Comparison of ENCODE assay signal across 8 cellular contexts in the genomic region with DNA sequence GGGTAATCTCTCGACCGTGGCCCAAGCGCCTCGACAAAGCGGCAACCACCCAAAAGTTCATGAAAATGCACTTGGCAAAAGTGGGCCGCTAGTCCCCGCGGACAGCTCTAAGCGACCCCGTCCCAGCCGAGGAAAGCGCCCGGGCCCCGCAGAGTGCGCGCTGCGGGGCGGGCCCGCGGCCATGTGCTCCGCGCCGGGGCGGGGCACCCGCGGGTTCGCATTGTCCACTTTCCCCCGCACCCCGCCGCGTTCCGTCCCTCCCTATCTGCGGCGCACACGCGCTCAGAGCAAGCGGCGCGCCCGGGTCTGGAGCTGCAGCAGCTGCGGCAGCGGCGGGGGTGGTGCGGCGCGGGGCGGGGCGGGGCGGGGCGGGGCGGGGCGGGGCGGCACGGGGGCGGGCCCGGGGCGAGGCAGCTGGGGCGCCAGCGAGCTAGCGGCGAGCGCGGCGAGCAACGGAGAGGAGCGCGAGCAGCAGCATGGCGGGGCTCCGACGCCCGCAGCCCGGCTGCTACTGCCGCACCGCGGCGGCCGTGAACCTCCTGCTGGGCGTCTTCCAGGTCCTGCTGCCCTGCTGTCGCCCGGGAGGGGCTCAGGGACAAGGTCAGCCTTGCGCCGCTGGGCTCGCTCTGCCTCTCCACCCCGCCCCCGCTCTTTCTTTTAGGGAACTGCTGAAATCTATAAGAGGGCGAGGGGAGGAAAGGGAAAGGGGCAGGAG. TPM values are rescaled to one million over a fixed set of nuclear protein-coding genes. Genes with fewer than 3 reads are reported as not detected.
DNase-seq lines count a peak whose midpoint lies in the region; ATAC-seq and TF ChIP-seq lines count a peak whose summit lies in the region.

A gene with protein sequence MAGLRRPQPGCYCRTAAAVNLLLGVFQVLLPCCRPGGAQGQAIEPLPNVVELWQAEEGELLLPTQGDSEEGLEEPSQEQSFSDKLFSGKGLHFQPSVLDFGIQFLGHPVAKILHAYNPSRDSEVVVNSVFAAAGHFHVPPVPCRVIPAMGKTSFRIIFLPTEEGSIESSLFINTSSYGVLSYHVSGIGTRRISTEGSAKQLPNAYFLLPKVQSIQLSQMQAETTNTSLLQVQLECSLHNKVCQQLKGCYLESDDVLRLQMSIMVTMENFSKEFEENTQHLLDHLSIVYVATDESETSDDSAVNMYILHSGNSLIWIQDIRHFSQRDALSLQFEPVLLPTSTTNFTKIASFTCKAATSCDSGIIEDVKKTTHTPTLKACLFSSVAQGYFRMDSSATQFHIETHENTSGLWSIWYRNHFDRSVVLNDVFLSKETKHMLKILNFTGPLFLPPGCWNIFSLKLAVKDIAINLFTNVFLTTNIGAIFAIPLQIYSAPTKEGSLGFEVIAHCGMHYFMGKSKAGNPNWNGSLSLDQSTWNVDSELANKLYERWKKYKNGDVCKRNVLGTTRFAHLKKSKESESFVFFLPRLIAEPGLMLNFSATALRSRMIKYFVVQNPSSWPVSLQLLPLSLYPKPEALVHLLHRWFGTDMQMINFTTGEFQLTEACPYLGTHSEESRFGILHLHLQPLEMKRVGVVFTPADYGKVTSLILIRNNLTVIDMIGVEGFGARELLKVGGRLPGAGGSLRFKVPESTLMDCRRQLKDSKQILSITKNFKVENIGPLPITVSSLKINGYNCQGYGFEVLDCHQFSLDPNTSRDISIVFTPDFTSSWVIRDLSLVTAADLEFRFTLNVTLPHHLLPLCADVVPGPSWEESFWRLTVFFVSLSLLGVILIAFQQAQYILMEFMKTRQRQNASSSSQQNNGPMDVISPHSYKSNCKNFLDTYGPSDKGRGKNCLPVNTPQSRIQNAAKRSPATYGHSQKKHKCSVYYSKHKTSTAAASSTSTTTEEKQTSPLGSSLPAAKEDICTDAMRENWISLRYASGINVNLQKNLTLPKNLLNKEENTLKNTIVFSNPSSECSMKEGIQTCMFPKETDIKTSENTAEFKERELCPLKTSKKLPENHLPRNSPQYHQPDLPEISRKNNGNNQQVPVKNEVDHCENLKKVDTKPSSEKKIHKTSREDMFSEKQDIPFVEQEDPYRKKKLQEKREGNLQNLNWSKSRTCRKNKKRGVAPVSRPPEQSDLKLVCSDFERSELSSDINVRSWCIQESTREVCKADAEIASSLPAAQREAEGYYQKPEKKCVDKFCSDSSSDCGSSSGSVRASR (N-terminal part only) (plus strand): TSS at position 439 of the 715 bp plus-strand sequence. CDS start 38 bp downstream, at position 477.

- intact Hi-C loops in tibial artery (cut with DNase I; ENCODE audit: low total_unique reads), result loop anchor here (5.0 kb wide), 1 partner anchor 106 kb away; no protein-coding TSS in a partner anchor

- ATAC-seq in GM21528 (IDR thresholded peaks at IDR 0.05; ENCODE audit: low FRiP score, unreplicated experiment) (peak; percentile 49), RWPE2 (ENCODE audit: low read depth) (peak; percentile 71)

- peak within 1 kb of the TSS; percentile 95 to 99 (median 97) for H3K4me3 Mint-ChIP-seq in IgD-negative memory B cell

- TF ChIP-seq CTCF in RWPE2 (IDR thresholded peaks at IDR 0.05; ENCODE audit: poor library complexity, severe bottlenecking) (peak; percentile 8), tibial artery (IDR thresholded peaks at IDR 0.05) (peak; percentile 5 to 32)

- H3K27me3 Mint-ChIP-seq in IgD-negative memory B cell, result peaks cover 1% of the 10 kb centered on the region

- no peaks in the 10 kb centered on the region for H3K27me3 ChIP-seq in RWPE2 (ENCODE audit: insufficient read depth, poor library complexity, severe bottlenecking)
- no peaks in the 10 kb centered on the region for H3K27me3 ChIP-seq in neuron (ENCODE audit: insufficient read depth, low read length)
- H3K27me3 ChIP-seq in tibial artery, result no peaks in the 10 kb centered on the region

- H3K9me3 ChIP-seq in RWPE2 (ENCODE audit: severe bottlenecking) (no peaks in the 10 kb centered on the region), neuron (ENCODE audit: low read length) (peaks cover 3% of the 10 kb centered on the region), tibial artery (no peaks in the 10 kb centered on the region)

- no peaks in the 10 kb centered on the region for H3K9me3 Mint-ChIP-seq in IgD-negative memory B cell

- H3K4me3 ChIP-seq in RWPE2 (ENCODE audit: severe bottlenecking), result peak within 1 kb of the TSS; percentile 74
- peak within 1 kb of the TSS; percentile 63 for H3K4me3 ChIP-seq in neuron (ENCODE audit: low read length)
- H3K4me3 ChIP-seq in tibial artery, result peak within 1 kb of the TSS; percentile 96 to 99

- H3K4me1 Mint-ChIP-seq in IgD-negative memory B cell, result peaks cover 22 to 37% (median 33%) of the 10 kb centered on the region in 3 donors

- peak; percentile 89 for DNase-seq in DMS53 (lab: John Stamatoyannopoulos, UW)
- no peak for DNase-seq in RWPE2 (ENCODE audit: low spot score)
- DNase-seq in activated gamma-delta T cell (lab: John Stamatoyannopoulos, UW), result peak; percentile 61
- peak; percentile 49 for DNase-seq in foreskin melanocyte
- peak; percentile 67 to 85 for DNase-seq in tibial artery

- peak within 1 kb of the TSS; percentile 39 for H3K27ac ChIP-seq in RWPE2 (ENCODE audit: poor library complexity, severe bottlenecking)
- H3K27ac ChIP-seq in tibial artery, result peak within 1 kb of the TSS; percentile 92 to 95

- H2AFZ ChIP-seq in neuron (ENCODE audit: low read depth, low read length), result peak within 1 kb of the TSS; percentile 83

- H3K4me1 ChIP-seq in RWPE2 (ENCODE audit: insufficient read depth, poor library complexity, severe bottlenecking) (peaks cover 26% of the 10 kb centered on the region), neuron (ENCODE audit: insufficient read depth, low read length) (peaks cover 23% of the 10 kb centered on the region), tibial artery (peaks cover 0 to 52% (median 23%) of the 10 kb centered on the region in 4 donors)

- peak within 1 kb of the TSS; percentile 96 to 99 (median 96) for H3K27ac Mint-ChIP-seq in IgD-negative memory B cell

- H3K36me3 ChIP-seq in RWPE2 (ENCODE audit: low read depth) (no peaks in the 10 kb centered on the region), neuron (ENCODE audit: insufficient read depth, low read length) (peaks cover 7% of the 10 kb centered on the region), tibial artery (no peaks in the 10 kb centered on the region)

- H3K36me3 Mint-ChIP-seq in IgD-negative memory B cell, result no peaks in the 10 kb centered on the region

RNA-seq across cellular contexts. Expression of the gene that starts here (rescaled TPM):
- 48.4 TPM for polyA plus RNA-seq in IgD-negative memory B cell
